ENCODE assay signal across 10 cellular contexts in genomic region chr1:116288201-116288598, GRCh38.
DNase-seq lines count a peak whose midpoint lies in the region; ATAC-seq and TF ChIP-seq lines count a peak whose summit lies in the region.
"Had no signal": no experiment of that assay in that cellular context is flagged by ENCODE, and none has a peak within 500 bp of the region (broad histone marks: within the 10 kb centered on the region; RNA-seq: fewer than 3 reads in every experiment).

No MANE protein-coding gene starts in this region.

- no peaks in the 10 kb centered on the region for H3K36me3 ChIP-seq in tibial artery

- H3K4me1 ChIP-seq in tibial artery, result no peaks in the 10 kb centered on the region

- H3K27me3 ChIP-seq in tibial artery, result no peaks in the 10 kb centered on the region

- no peak overlapping the region for H3K27ac ChIP-seq in tibial artery
- H3K27ac ChIP-seq: skin epidermis had no signal

- H3K9me3 ChIP-seq in tibial artery, result no peaks in the 10 kb centered on the region

- TF ChIP-seq CTCF in tibial artery (IDR thresholded peaks at IDR 0.05), result no peak

- intact Hi-C loops in tibial artery (cut with DNase I; ENCODE audit: low total_unique reads), result no loop called here

- peak; percentile 94 for ATAC-seq in GM18517 (IDR thresholded peaks at IDR 0.05; ENCODE audit: unreplicated experiment)
- ATAC-seq in GM21423 (IDR thresholded peaks at IDR 0.05; ENCODE audit: unreplicated experiment), result peak; percentile 84
- peak; percentile 86 for ATAC-seq in HG03066 (IDR thresholded peaks at IDR 0.05; ENCODE audit: low read depth, unreplicated experiment)
- peak; percentile 13 for ATAC-seq in left lobe of liver
- no peak for ATAC-seq in GM18873 (IDR thresholded peaks at IDR 0.05; ENCODE audit: low FRiP score, unreplicated experiment)

- no peak overlapping the region for H3K4me3 ChIP-seq in tibial artery
- H3K4me3 ChIP-seq: skin epidermis had no signal

- DNase-seq in left lobe of liver (ENCODE audit: low spot score), result no peak
- DNase-seq in central memory CD4-positive, alpha-beta T cell, result no peak
- DNase-seq in stimulated activated CD4-positive, alpha-beta T cell treated with anti-CD3 and anti-CD28 coated beads, Interleukin-12 subunit alpha, Interleukin-12 subunit beta, amount 100 ng/mL, for 4 hours, result no peak
- DNase-seq in tibial artery, result no peak
- DNase-seq: NCI-H187 had no signal
